ENCODE assay signal across 8 cellular contexts in genomic region chr4:42654606-42655005, GRCh38.
A peak's percentile ranks its signal among the peaks of the same experiment; 100 is the strongest.
DNase-seq lines count a peak whose midpoint lies in the region; ATAC-seq and TF ChIP-seq lines count a peak whose summit lies in the region.

No MANE protein-coding gene starts in this region.

- H3K36me3 ChIP-seq in neutrophil, result no peaks in the 10 kb centered on the region

- H3K27ac ChIP-seq in cingulate gyrus (ENCODE audit: low read depth, low read length), result peak overlapping the region; percentile 73
- peak overlapping the region; percentile 97 for H3K27ac ChIP-seq in neutrophil

- no peaks in the 10 kb centered on the region for H3K27me3 ChIP-seq in neutrophil

- H3K9me3 ChIP-seq in neutrophil, result no peaks in the 10 kb centered on the region

- no peak for TF ChIP-seq CTCF in neutrophil (IDR thresholded peaks at IDR 0.05)

- H3K4me1 ChIP-seq in neutrophil (ENCODE audit: control insufficient read depth in 1 of 2, insufficient read depth in 1 of 2, low read depth in 1 of 2, low read length in 1 of 2), result peaks cover 29 to 36% of the 10 kb centered on the region in 2 experiments

- ATAC-seq in GM21529 (IDR thresholded peaks at IDR 0.05; ENCODE audit: unreplicated experiment) (peak; percentile 17), GM21723 (IDR thresholded peaks at IDR 0.05; ENCODE audit: unreplicated experiment) (no peak)

- DNase-seq in GM04503 (ENCODE audit: low read depth) (peak; percentile 54), NCI-H226 (peak; percentile 76), HuH-7.5 (ENCODE audit: low spot score) (no peak), COR-L47 (lab: John Stamatoyannopoulos, UW) (no peak)

- H3K4me3 ChIP-seq in neutrophil (ENCODE audit: low read depth in 1 of 2, low read length in 1 of 2), result no peak overlapping the region

Comparison
In these comparisons a context has a peak if more than half of its experiments do, and no peak if none do; other contexts are left out.
1. DNase-seq: peak in GM04503 (single experiment) and NCI-H226 (single experiment); none in HuH-7.5 (single experiment) and COR-L47 (single experiment).